8 cellular contexts compared by ENCODE assay signal in the genomic region with DNA sequence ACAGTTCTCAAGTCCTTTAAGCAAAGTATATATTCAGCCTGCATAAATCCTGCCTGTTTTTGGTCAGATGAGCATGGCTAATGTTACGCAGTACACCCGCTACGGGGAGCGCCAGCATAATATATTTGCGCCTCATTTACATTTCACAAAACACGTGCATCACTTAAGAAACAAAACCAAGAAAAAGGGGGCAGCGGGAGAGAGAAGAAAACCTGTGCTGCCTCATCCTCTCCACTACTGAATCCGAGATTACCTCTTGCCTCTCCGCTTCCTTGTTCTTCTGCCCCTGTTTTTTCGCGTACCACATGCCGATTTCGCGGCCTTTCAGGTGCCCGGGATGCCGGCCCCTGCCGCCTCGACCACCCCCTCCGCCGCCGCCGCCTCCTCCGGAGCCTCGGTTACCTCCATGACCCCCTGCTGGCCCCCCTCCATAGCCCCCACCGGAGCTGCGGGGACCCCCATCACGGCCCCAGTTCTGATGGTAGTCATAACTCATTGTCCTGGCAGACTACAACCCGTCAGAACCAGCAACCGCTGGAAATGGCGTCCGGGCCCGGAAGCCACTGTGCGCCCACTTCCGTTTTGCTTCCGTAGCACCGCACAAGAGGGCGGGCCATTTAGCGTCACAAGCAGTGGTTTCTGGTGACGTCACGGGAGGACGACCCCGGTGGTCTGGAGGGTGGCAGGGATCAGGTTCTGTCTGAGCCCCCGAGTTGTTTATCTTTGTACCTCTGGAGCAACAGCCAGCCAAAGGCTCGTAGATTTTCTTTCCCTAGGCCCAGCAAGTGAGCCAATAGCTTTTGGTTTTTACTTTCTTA. TPM values are rescaled to one million over a fixed set of nuclear protein-coding genes. Genes with fewer than 3 reads are reported as not detected.
A peak's percentile ranks its signal among the peaks of the same experiment; 100 is the strongest.
DNase-seq lines count a peak whose midpoint lies in the region; ATAC-seq and TF ChIP-seq lines count a peak whose summit lies in the region.

DHX36 (minus strand) TSS at position 567 of the 818 bp plus-strand sequence; CDS start at position 496, 71 bp downstream.

- TF ChIP-seq CTCF in BE2C (IDR thresholded peaks at IDR 0.05; ENCODE audit: low read depth, low read length) = no peak
- TF ChIP-seq CTCF in colonic mucosa (IDR thresholded peaks at IDR 0.05) = no peak

- DNase-seq in BE2C (peak; percentile 90), GM19240 (ENCODE audit: insufficient read length, low spot score) (peak; percentile 60), NCI-H524 treated with DMSO at 0.1 percent for 48 hours (lab: John Stamatoyannopoulos, UW) (peak; percentile 62), colonic mucosa (peak; percentile 89), left colon (peak; percentile 88 to 92)
- DNase-seq in activated CD4-positive, alpha-beta T cell treated with anti-CD3 and anti-CD28 coated beads for 48 hours = peak; percentile 91
- DNase-seq in stimulated activated CD4-positive, alpha-beta T cell treated with anti-CD3 and anti-CD28 coated beads, Interleukin-1b, Interleukin-23, amount 100 ng/mL, for 48 hours = peak; percentile 89

- H3K36me3 ChIP-seq in BE2C (peaks cover 6% of the 10 kb centered on the region; the same call in 1 of the 2 replicates), colonic mucosa (no peaks in the 10 kb centered on the region)

- H3K4me3 ChIP-seq in BE2C (ENCODE audit: low read depth, low read length) (peak within 1 kb of the TSS; percentile 96), colonic mucosa (peak within 1 kb of the TSS; percentile 64)

- peak within 1 kb of the TSS; percentile 80 to 84 for H3K9ac ChIP-seq in colonic mucosa (ENCODE audit: low read depth in 2 of 2, low read length in 2 of 2)

- H3K27me3 ChIP-seq in BE2C = no peaks in the 10 kb centered on the region
- no peaks in the 10 kb centered on the region for H3K27me3 ChIP-seq in colonic mucosa

- H3K27ac ChIP-seq in colonic mucosa = peak within 1 kb of the TSS; percentile 90

- intact Hi-C loops in colonic mucosa (cut with DNase I) = loop anchor here (10.0 kb wide), 1 partner anchor 199 kb away; the partner anchor contains the start of gene ARHGEF26
- intact Hi-C loops in left colon (cut with DNase I, micrococcal nuclease) = no loop called here

- H3K9me3 ChIP-seq in BE2C (no peaks in the 10 kb centered on the region), colonic mucosa (no peaks in the 10 kb centered on the region)

- peak; percentile 96 for ATAC-seq in HG03460 (IDR thresholded peaks at IDR 0.05; ENCODE audit: unreplicated experiment)
- ATAC-seq in left colon = peak; percentile 98

- H3K4me1 ChIP-seq in BE2C (peaks cover 5% of the 10 kb centered on the region), colonic mucosa (peaks cover 6% of the 10 kb centered on the region)

RNA-seq across cellular contexts. Expression of gene DHX36, which starts in this region (rescaled TPM):
- polyA plus RNA-seq in BE2C (2012; ENCODE audit: insufficient read depth, insufficient read length, low read depth) = 47.8 TPM
- 10 to 100 TPM; 40.7 to 51.8 TPM for total RNA-seq in colonic mucosa
- total RNA-seq in left colon = 10 to 100 TPM; 41.0 to 47.6 TPM

Comparison
In these comparisons a context has a peak if more than half of its experiments do, and no peak if none do; other contexts are left out.
1. Peak in every context shown above with its lines: DNase-seq, ATAC-seq, H3K4me3 ChIP-seq and H3K27ac ChIP-seq.